Comparison of ENCODE assay signal across 21 cellular contexts in the genomic region with DNA sequence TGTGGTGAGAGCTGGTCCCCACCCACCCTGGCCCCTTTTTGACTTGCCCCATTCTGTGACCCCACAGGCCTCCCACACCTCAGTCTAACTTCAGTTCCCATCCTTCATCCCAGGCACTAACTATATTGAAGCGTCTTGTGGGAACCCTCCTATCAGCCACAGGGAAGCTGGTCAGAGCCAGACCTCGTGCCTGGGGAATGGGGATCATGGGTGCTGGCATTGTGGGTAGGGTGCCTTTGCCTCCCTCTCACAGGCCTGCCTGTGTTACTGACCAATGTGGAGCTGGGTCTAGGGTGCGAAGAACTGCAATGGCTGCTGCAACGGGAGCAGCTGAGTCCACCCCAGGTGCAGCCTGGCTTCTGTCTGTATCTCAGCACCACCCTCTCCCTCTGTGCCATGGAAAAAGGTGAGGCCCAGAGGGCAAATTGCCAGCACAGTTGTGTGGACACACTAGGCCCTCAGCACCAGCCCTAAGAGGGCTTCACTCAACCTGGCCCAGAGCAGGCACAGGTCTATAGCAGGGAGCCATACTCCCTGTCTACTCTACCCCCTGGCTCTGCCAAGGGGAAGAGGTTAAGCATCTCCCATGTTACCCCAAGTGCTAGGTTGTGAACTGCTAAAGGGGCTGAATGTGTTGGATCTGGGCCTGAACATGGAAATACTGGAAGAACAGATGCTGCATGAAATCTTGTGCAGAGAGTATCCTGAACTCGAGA.
"Had no signal": no experiment of that assay in that cellular context is flagged by ENCODE, and none has a peak within 500 bp of the region (broad histone marks: within the 10 kb centered on the region; RNA-seq: fewer than 3 reads in every experiment).

No MANE protein-coding gene starts in this region.

- H3K36me3 ChIP-seq: right lobe of liver, vagina had no signal

- H3K4me3 Mint-ChIP-seq: activated naive CD4-positive, alpha-beta T cell treated with anti-CD3 and anti-CD28 coated beads for 36 hours; activated naive CD8-positive, alpha-beta T cell treated with anti-CD3 and anti-CD28 coated beads, Interleukin-2, amount 10 ng/mL, durations not matched to agents 7 days and 5 days; immature natural killer cell; natural killer cell treated with Interleukin-12 subunit alpha and Interleukin-12 subunit beta and Interleukin-15 and Interleukin-18, amount 100 ng/mL, for 72 hours; stimulated activated effector memory CD8-positive, alpha-beta T cell treated with anti-CD3 and anti-CD28 coated beads, Interleukin-12 subunit alpha, Interleukin-12 subunit beta, amount 100 ng/mL, for 72 hours; type B pancreatic cell had no signal

- H3K4me3 ChIP-seq: right lobe of liver, skin epidermis, testis, vagina had no signal

- H3K36me3 Mint-ChIP-seq: natural killer cell treated with Interleukin-12 subunit alpha and Interleukin-12 subunit beta and Interleukin-15 and Interleukin-18, amount 100 ng/mL, for 72 hours; stimulated activated effector memory CD8-positive, alpha-beta T cell treated with anti-CD3 and anti-CD28 coated beads, Interleukin-12 subunit alpha, Interleukin-12 subunit beta, amount 100 ng/mL, for 72 hours had no signal

- H3K4me1 Mint-ChIP-seq: immature natural killer cell; stimulated activated effector memory CD8-positive, alpha-beta T cell treated with anti-CD3 and anti-CD28 coated beads, Interleukin-12 subunit alpha, Interleukin-12 subunit beta, amount 100 ng/mL, for 72 hours had no signal

- H3K4me1 ChIP-seq: foreskin keratinocyte, testis had no signal

- H3K9me3 ChIP-seq: right lobe of liver, testis, vagina had no signal

- DNase-seq: activated CD4-positive, alpha-beta T cell treated with anti-CD3 and anti-CD28 coated beads, Interleukin-2, amount 50 U/mL, for 48 hours; activated CD4-positive, CD25-positive, alpha-beta regulatory T cell treated with anti-CD3 and anti-CD28 coated beads, Interleukin-2, amount 50 U/mL, for 72 hours; activated naive CD4-positive, alpha-beta T cell treated with anti-CD3 and anti-CD28 coated beads for 36 hours; activated naive CD8-positive, alpha-beta T cell treated with anti-CD3 and anti-CD28 coated beads, Interleukin-2, amount 10 ng/mL, durations not matched to agents 7 days and 5 days; activated T-cell treated with anti-CD3 and anti-CD28 coated beads, Interleukin-2, amount 50 U/mL, for 48 hours; amniotic stem cell; foreskin keratinocyte; immature natural killer cell; kidney glomerular epithelial cell; left ventricle myocardium superior; midbrain; stimulated activated CD4-positive, alpha-beta T cell treated with anti-CD3 and anti-CD28 coated beads, Interleukin-2, amount 100 ng/mL, for 24 hours; T-helper 2 cell; testis had no signal

- H3K9me3 Mint-ChIP-seq: activated naive CD4-positive, alpha-beta T cell treated with anti-CD3 and anti-CD28 coated beads for 36 hours; activated naive CD8-positive, alpha-beta T cell treated with anti-CD3 and anti-CD28 coated beads, Interleukin-2, amount 10 ng/mL, durations not matched to agents 7 days and 5 days; immature natural killer cell; natural killer cell treated with Interleukin-12 subunit alpha and Interleukin-12 subunit beta and Interleukin-15 and Interleukin-18, amount 100 ng/mL, for 72 hours; stimulated activated effector memory CD8-positive, alpha-beta T cell treated with anti-CD3 and anti-CD28 coated beads, Interleukin-12 subunit alpha, Interleukin-12 subunit beta, amount 100 ng/mL, for 72 hours; type B pancreatic cell had no signal

- H3K27me3 ChIP-seq: foreskin keratinocyte, right lobe of liver, testis, vagina had no signal

- H3K27ac ChIP-seq: foreskin keratinocyte, right lobe of liver, skin epidermis, testis, vagina, VCaP had no signal

- ATAC-seq: foreskin keratinocyte; natural killer cell treated with Interleukin-12 subunit alpha and Interleukin-12 subunit beta and Interleukin-15 and Interleukin-18, amount 100 ng/mL, for 72 hours; stimulated activated effector memory CD8-positive, alpha-beta T cell treated with anti-CD3 and anti-CD28 coated beads, Interleukin-12 subunit alpha, Interleukin-12 subunit beta, amount 100 ng/mL, for 72 hours had no signal

- H3K27ac Mint-ChIP-seq: activated naive CD4-positive, alpha-beta T cell treated with anti-CD3 and anti-CD28 coated beads for 36 hours; activated naive CD8-positive, alpha-beta T cell treated with anti-CD3 and anti-CD28 coated beads, Interleukin-2, amount 10 ng/mL, durations not matched to agents 7 days and 5 days; stimulated activated effector memory CD8-positive, alpha-beta T cell treated with anti-CD3 and anti-CD28 coated beads, Interleukin-12 subunit alpha, Interleukin-12 subunit beta, amount 100 ng/mL, for 72 hours; type B pancreatic cell had no signal

- H3K27me3 Mint-ChIP-seq: activated naive CD8-positive, alpha-beta T cell treated with anti-CD3 and anti-CD28 coated beads, Interleukin-2, amount 10 ng/mL, durations not matched to agents 7 days and 5 days; natural killer cell treated with Interleukin-12 subunit alpha and Interleukin-12 subunit beta and Interleukin-15 and Interleukin-18, amount 100 ng/mL, for 72 hours; type B pancreatic cell had no signal
